Comparison of ENCODE assay signal across 8 cellular contexts in the genomic region with DNA sequence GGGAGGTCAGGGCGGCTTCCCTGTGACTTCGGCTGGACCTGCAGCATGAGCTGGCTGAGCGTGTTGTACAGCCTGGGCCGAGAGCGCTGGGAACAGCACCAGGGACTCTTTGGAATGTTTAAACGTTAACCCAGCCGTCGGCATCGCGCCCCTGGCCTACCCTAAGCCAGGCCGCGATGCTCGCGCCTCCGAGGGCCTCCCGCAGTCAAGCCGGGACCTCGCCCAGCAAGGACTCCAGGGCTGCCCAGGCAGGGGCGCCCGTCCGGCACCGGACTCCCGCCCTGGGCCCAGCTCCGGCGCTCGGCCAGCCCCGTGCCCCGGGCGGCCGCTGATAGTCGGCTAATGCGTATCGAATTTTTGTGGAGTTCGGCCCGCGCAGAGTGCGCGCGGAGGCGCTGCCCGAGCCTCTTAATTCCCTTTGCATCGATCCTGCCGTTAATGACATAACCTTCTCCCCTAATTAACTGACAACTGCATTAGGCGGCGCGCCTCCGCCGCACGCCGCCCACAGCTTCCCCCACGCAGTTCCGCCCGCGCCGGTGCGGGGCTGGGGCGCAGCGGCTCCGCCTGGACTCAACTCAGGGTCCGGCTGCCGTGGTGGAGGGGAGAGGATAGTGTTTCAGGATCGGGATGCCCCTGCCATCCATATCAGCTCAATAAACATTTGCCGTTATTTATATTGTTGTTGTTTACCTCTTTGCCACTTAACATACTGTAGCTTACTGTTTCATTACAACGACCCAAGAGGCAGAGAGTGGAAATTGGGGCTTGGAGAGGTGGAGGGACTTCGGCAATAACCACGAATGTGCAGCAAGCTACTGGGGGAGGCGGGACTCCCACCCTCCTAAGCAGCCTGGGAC. TPM values are rescaled to one million over a fixed set of nuclear protein-coding genes. Genes with fewer than 3 reads are reported as not detected.
DNase-seq lines count a peak whose midpoint lies in the region; ATAC-seq lines count a peak whose summit lies in the region.

No MANE protein-coding gene starts in this region.

- no peaks in the 10 kb centered on the region for H3K9me3 Mint-ChIP-seq in central memory CD8-positive, alpha-beta T cell
- H3K9me3 Mint-ChIP-seq in stimulated activated naive B cell treated with anti-CD40 and anti-IgM and Interleukin-4, amounts not matched to agents 10 μg/mL and 1 μg/mL and 100 μg/mL, for 72 hours, result no peaks in the 10 kb centered on the region

- H3K27ac Mint-ChIP-seq in central memory CD8-positive, alpha-beta T cell (ENCODE audit: low read depth), result no peak overlapping the region
- no peak overlapping the region for H3K27ac Mint-ChIP-seq in stimulated activated naive B cell treated with anti-CD40 and anti-IgM and Interleukin-4, amounts not matched to agents 10 μg/mL and 1 μg/mL and 100 μg/mL, for 72 hours

- no peaks in the 10 kb centered on the region for H3K36me3 Mint-ChIP-seq in central memory CD8-positive, alpha-beta T cell (ENCODE audit: insufficient read depth)
- H3K36me3 Mint-ChIP-seq in stimulated activated naive B cell treated with anti-CD40 and anti-IgM and Interleukin-4, amounts not matched to agents 10 μg/mL and 1 μg/mL and 100 μg/mL, for 72 hours, result no peaks in the 10 kb centered on the region

- peaks cover 58% of the 10 kb centered on the region for H3K27me3 Mint-ChIP-seq in central memory CD8-positive, alpha-beta T cell
- peaks cover 34 to 50% of the 10 kb centered on the region in 2 donors for H3K27me3 Mint-ChIP-seq in stimulated activated naive B cell treated with anti-CD40 and anti-IgM and Interleukin-4, amounts not matched to agents 10 μg/mL and 1 μg/mL and 100 μg/mL, for 72 hours

- H3K4me3 Mint-ChIP-seq in central memory CD8-positive, alpha-beta T cell, result peak overlapping the region; percentile 34
- peak overlapping the region; percentile 52 to 57 for H3K4me3 Mint-ChIP-seq in stimulated activated naive B cell treated with anti-CD40 and anti-IgM and Interleukin-4, amounts not matched to agents 10 μg/mL and 1 μg/mL and 100 μg/mL, for 72 hours

- peaks cover 12% of the 10 kb centered on the region for H3K4me1 Mint-ChIP-seq in central memory CD8-positive, alpha-beta T cell
- peaks cover 20 to 25% of the 10 kb centered on the region in 2 donors for H3K4me1 Mint-ChIP-seq in stimulated activated naive B cell treated with anti-CD40 and anti-IgM and Interleukin-4, amounts not matched to agents 10 μg/mL and 1 μg/mL and 100 μg/mL, for 72 hours

- no peak for ATAC-seq in central memory CD8-positive, alpha-beta T cell (replicated peaks; ENCODE audit: extremely low read depth, poor library complexity, severe bottlenecking)
- peak; percentile 19 to 23 for ATAC-seq in stimulated activated naive B cell treated with anti-CD40 and anti-IgM and Interleukin-4, amounts not matched to agents 10 μg/mL and 1 μg/mL and 100 μg/mL, for 72 hours (replicated peaks)
- no peak for ATAC-seq in GM21526 (IDR thresholded peaks at IDR 0.05; ENCODE audit: low FRiP score, unreplicated experiment)

- DNase-seq in COLO668 (lab: John Stamatoyannopoulos, UW; ENCODE audit: unreplicated experiment), result peak; percentile 33
- peak; percentile 10 for DNase-seq in M059J (ENCODE audit: low read depth)
- DNase-seq in central memory CD8-positive, alpha-beta T cell (ENCODE audit: low spot score in 2 of 2), result no peak
- peak; percentile 22 for DNase-seq in kidney tubule cell (ENCODE audit: low spot score)
- DNase-seq in stimulated activated naive B cell treated with anti-CD40 and anti-IgM and Interleukin-4, amounts not matched to agents 10 μg/mL and 1 μg/mL and 100 μg/mL, for 72 hours, result no peak
- DNase-seq in NCI-H2196 (lab: John Stamatoyannopoulos, UW; ENCODE audit: unreplicated experiment), result no peak
- no peak for DNase-seq in HPDE6-E6E7 (ENCODE audit: extremely low spot score)

RNA-seq across cellular contexts. Expression of gene CDC23, which starts 28.8 kb away (rescaled TPM):
- 41.4 and 47.6 TPM in 2 replicates for total RNA-seq in M059J (2014; rRNA removed; shearing (Covaris generic))

RNA-seq across cellular contexts. Expression of gene GFRA3, which starts 32.5 kb away (rescaled TPM):
- not detected in 2 replicates for total RNA-seq in M059J (2014; rRNA removed; shearing (Covaris generic))

Comparison
In these comparisons a context has a peak if more than half of its experiments do, and no peak if none do; other contexts are left out.
1. DNase-seq: peak in COLO668 (single experiment), M059J (single experiment) and kidney tubule cell (single experiment); none in central memory CD8-positive, alpha-beta T cell (0 of 2), stimulated activated naive B cell treated with anti-CD40 and anti-IgM and Interleukin-4, amounts not matched to agents 10 μg/mL and 1 μg/mL and 100 μg/mL, for 72 hours (single experiment), NCI-H2196 (single experiment) and HPDE6-E6E7 (single experiment).
2. ATAC-seq: peak in stimulated activated naive B cell treated with anti-CD40 and anti-IgM and Interleukin-4, amounts not matched to agents 10 μg/mL and 1 μg/mL and 100 μg/mL, for 72 hours (2 of 2); none in central memory CD8-positive, alpha-beta T cell (single experiment) and GM21526 (single experiment).